In genomic region chr1:30490554-30491053, GRCh38 we compare ENCODE assay signal across 34 cellular contexts.
"Had no signal": no experiment of that assay in that cellular context is flagged by ENCODE, and none has a peak within 500 bp of the region (broad histone marks: within the 10 kb centered on the region; RNA-seq: fewer than 3 reads in every experiment).

No MANE protein-coding gene starts in this region.

- H3K27ac Mint-ChIP-seq: activated B cell treated with CpG ODN at 0.5 μM for 24 hours; activated CD4-positive, alpha-beta memory T cell treated with anti-CD3 and anti-CD28 coated beads, Interleukin-2, amount 10 ng/mL, durations not matched to agents 7 days and 5 days; activated CD4-positive, alpha-beta T cell treated with anti-CD3 and anti-CD28 coated beads, Interleukin-2, amount 10 ng/mL, durations not matched to agents 7 days and 5 days; activated naive CD8-positive, alpha-beta T cell; activated T-cell treated with anti-CD3 and anti-CD28 coated beads, Interleukin-2, amount 50 U/mL, for 24 hours; activated T-cell treated with anti-CD3 and anti-CD28 coated beads, Interleukin-2, amount 50 U/mL, for 72 hours; effector memory CD8-positive, alpha-beta T cell; T-helper 17 cell; T-helper 2 cell treated with Interferon-gamma antibody and Interleukin-4, amounts not matched to agents 5 μg/mL and 100 μg/mL, for 36 hours had no signal

- H3K4me1 ChIP-seq: esophagus muscularis mucosa, foreskin keratinocyte, gastrocnemius medialis had no signal

- H3K27ac ChIP-seq: brain microvascular endothelial cell, esophagus muscularis mucosa, foreskin keratinocyte, gastrocnemius medialis, WERI-Rb-1 had no signal

- H3K36me3 ChIP-seq: brain microvascular endothelial cell, esophagus muscularis mucosa, gastrocnemius medialis, WERI-Rb-1 had no signal

- H3K4me3 ChIP-seq: esophagus muscularis mucosa, gastrocnemius medialis had no signal

- H3K9me3 Mint-ChIP-seq: activated CD4-positive, alpha-beta memory T cell treated with anti-CD3 and anti-CD28 coated beads, Interleukin-2, amount 10 ng/mL, durations not matched to agents 7 days and 5 days; activated CD4-positive, alpha-beta T cell treated with anti-CD3 and anti-CD28 coated beads, Interleukin-2, amount 10 ng/mL, durations not matched to agents 7 days and 5 days; activated T-cell treated with anti-CD3 and anti-CD28 coated beads, Interleukin-2, amount 50 U/mL, for 24 hours; T-helper 2 cell treated with Interferon-gamma antibody and Interleukin-4, amounts not matched to agents 5 μg/mL and 100 μg/mL, for 36 hours had no signal

- H3K4me3 Mint-ChIP-seq: activated B cell treated with CpG ODN at 0.5 μM for 24 hours; activated CD4-positive, alpha-beta memory T cell treated with anti-CD3 and anti-CD28 coated beads, Interleukin-2, amount 10 ng/mL, durations not matched to agents 7 days and 5 days; activated CD4-positive, alpha-beta T cell treated with anti-CD3 and anti-CD28 coated beads, Interleukin-2, amount 10 ng/mL, durations not matched to agents 7 days and 5 days; activated naive CD8-positive, alpha-beta T cell; activated T-cell treated with anti-CD3 and anti-CD28 coated beads, Interleukin-2, amount 50 U/mL, for 24 hours; activated T-cell treated with anti-CD3 and anti-CD28 coated beads, Interleukin-2, amount 50 U/mL, for 72 hours; effector memory CD8-positive, alpha-beta T cell; T-helper 17 cell; T-helper 2 cell treated with Interferon-gamma antibody and Interleukin-4, amounts not matched to agents 5 μg/mL and 100 μg/mL, for 36 hours had no signal

- H3K36me3 Mint-ChIP-seq: activated naive CD8-positive, alpha-beta T cell had no signal

- H3K27me3 ChIP-seq: brain microvascular endothelial cell, foreskin keratinocyte, gastrocnemius medialis had no signal

- H3K4me1 Mint-ChIP-seq: activated B cell treated with CpG ODN at 0.5 μM for 24 hours; activated CD4-positive, alpha-beta memory T cell treated with anti-CD3 and anti-CD28 coated beads, Interleukin-2, amount 10 ng/mL, durations not matched to agents 7 days and 5 days; activated CD4-positive, alpha-beta T cell treated with anti-CD3 and anti-CD28 coated beads, Interleukin-2, amount 10 ng/mL, durations not matched to agents 7 days and 5 days; T-helper 17 cell had no signal

- FAIRE-seq: astrocyte, colon had no signal

- H3K27me3 Mint-ChIP-seq: activated CD4-positive, alpha-beta memory T cell treated with anti-CD3 and anti-CD28 coated beads, Interleukin-2, amount 10 ng/mL, durations not matched to agents 7 days and 5 days; activated CD4-positive, alpha-beta T cell treated with anti-CD3 and anti-CD28 coated beads, Interleukin-2, amount 10 ng/mL, durations not matched to agents 7 days and 5 days; T-helper 17 cell had no signal

- DNase-seq: activated B cell treated with CpG ODN at 0.5 μM for 24 hours; activated CD4-positive, alpha-beta memory T cell treated with anti-CD3 and anti-CD28 coated beads, Interleukin-2, amount 10 ng/mL, durations not matched to agents 7 days and 5 days; activated CD4-positive, alpha-beta T cell treated with anti-CD3 and anti-CD28 coated beads for 1 hour; activated CD4-positive, alpha-beta T cell treated with anti-CD3 and anti-CD28 coated beads for 4 hours; activated CD4-positive, alpha-beta T cell treated with anti-CD3 and anti-CD28 coated beads, Interleukin-2, amount 10 ng/mL, durations not matched to agents 7 days and 5 days; activated CD4-positive, alpha-beta T cell treated with anti-CD3 and anti-CD28 coated beads, Interleukin-2, amount 50 U/mL, for 4 hours; activated CD8-positive, alpha-beta memory T cell treated with anti-CD3 and anti-CD28 coated beads, Interleukin-2, amount 50 U/mL, for 48 hours; activated gamma-delta T cell treated with Interleukin-2 at 50 U/mL for 16 hours; activated naive CD4-positive, alpha-beta T cell treated with anti-CD3 and anti-CD28 coated beads, Interleukin-2, amount 50 U/mL, for 16 hours; activated naive CD4-positive, alpha-beta T cell treated with Interleukin-2 at 50 U/mL for 16 hours; activated T-cell treated with anti-CD3 and anti-CD28 coated beads for 4 hours; activated T-cell treated with anti-CD3 and anti-CD28 coated beads, Interleukin-2, amount 50 U/mL, for 24 hours; activated T-cell treated with anti-CD3 and anti-CD28 coated beads, Interleukin-2, amount 50 U/mL, for 72 hours; amniotic stem cell; anterior cingulate cortex; brain microvascular endothelial cell; caudate nucleus; cortex of kidney; dermis blood vessel endothelial cell; effector CD4-positive, alpha-beta T cell; effector memory CD8-positive, alpha-beta T cell; erythroblast; foreskin keratinocyte; gastrocnemius medialis; glutamatergic neuron; T-helper 1 cell; T-helper 17 cell; T1000; WERI-Rb-1 had no signal

- H3K9me3 ChIP-seq: gastrocnemius medialis had no signal
